ENCODE assay signal across 8 cellular contexts in the genomic region with DNA sequence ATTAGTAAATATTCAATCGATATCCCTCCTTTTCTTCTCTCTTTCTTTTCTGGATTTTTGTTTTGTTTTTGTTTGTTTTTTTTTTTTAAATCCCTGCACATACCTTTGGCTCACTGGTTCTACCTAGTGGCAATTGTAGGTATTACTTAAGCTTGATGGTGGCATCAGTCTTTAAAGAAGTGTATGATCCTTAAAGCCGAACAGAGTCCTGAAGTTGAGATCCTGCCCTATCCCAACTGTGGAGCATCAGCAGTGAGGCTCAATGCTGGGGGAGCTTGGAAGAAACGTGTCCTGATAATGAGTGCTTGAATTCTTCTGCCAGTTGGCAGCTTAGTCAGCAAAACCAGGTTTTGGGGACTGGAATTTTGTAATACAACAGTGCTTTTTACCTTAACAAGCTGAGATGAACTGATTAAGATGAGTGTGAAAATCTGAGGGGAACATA.
DNase-seq lines count a peak whose midpoint lies in the region; ATAC-seq and TF ChIP-seq lines count a peak whose summit lies in the region.

No MANE protein-coding gene starts in this region.

- no peaks in the 10 kb centered on the region for H3K27me3 Mint-ChIP-seq in T-cell
- peaks cover 3% of the 10 kb centered on the region for H3K27me3 Mint-ChIP-seq in activated naive CD4-positive, alpha-beta T cell treated with anti-CD3 and anti-CD28 coated beads for 36 hours (ENCODE audit: low read depth)

- ATAC-seq in HG03354 (IDR thresholded peaks at IDR 0.05; ENCODE audit: poor library complexity, severe bottlenecking, unreplicated experiment): peak; percentile 63
- ATAC-seq in T-cell (replicated peaks in 1 of 4): peak in 3 of 4 experiments; percentile 55 to 64 (median 57)
- ATAC-seq in HG03025 (IDR thresholded peaks at IDR 0.05; ENCODE audit: low FRiP score, unreplicated experiment): no peak

- peaks cover 18 to 41% (median 40%) of the 10 kb centered on the region in 3 donors for H3K4me1 Mint-ChIP-seq in T-cell
- H3K4me1 Mint-ChIP-seq in activated naive CD4-positive, alpha-beta T cell treated with anti-CD3 and anti-CD28 coated beads for 36 hours (ENCODE audit: low read depth): peaks cover 33% of the 10 kb centered on the region

- intact Hi-C loops in activated naive CD4-positive, alpha-beta T cell treated with anti-CD3 and anti-CD28 coated beads for 36 hours (cut with micrococcal nuclease): loop anchor here (1.0 to 2.0 kb wide), 3 partner anchors 110 to 291 kb away; no protein-coding TSS in a partner anchor

- CTCF ChIA-PET in T-cell (lab: Charles Lee): interaction anchor here (0.6 to 8.5 kb wide), 45 partner anchors 8 to 1150 kb away, joined by 3 to 177 read pairs (median 4); a partner anchor contains a TSS
- CTCF ChIA-PET in activated naive CD4-positive, alpha-beta T cell treated with anti-CD3 and anti-CD28 coated beads for 36 hours (lab: Charles Lee): interaction anchor here (0.6 to 5.8 kb wide), 46 partner anchors 9 to 626 kb away, joined by 3 to 117 read pairs (median 4); a partner anchor contains a TSS

- peak; percentile 82 for TF ChIP-seq CTCF in fibroblast of villous mesenchyme (IDR thresholded peaks at IDR 0.05; ENCODE audit: insufficient read depth, low read depth, low read length)

- DNase-seq in NCI-H82 (lab: John Stamatoyannopoulos, UW) (peak; percentile 58), NCI-H82 treated with DMSO at 0.1 percent for 48 hours (lab: John Stamatoyannopoulos, UW; ENCODE audit: unreplicated experiment) (no peak), T-cell (peak in 2 of 34 experiments; percentile 27 to 41), fibroblast of villous mesenchyme (ENCODE audit: low read depth) (peak; percentile 67), renal cortical epithelial cell (ENCODE audit: low read depth) (peak; percentile 57)
- DNase-seq in activated naive CD4-positive, alpha-beta T cell treated with anti-CD3 and anti-CD28 coated beads for 36 hours: no peak

- no peak overlapping the region for H3K4me3 Mint-ChIP-seq in T-cell
- H3K4me3 Mint-ChIP-seq in activated naive CD4-positive, alpha-beta T cell treated with anti-CD3 and anti-CD28 coated beads for 36 hours: no peak overlapping the region

- POLR2A ChIA-PET in T-cell (lab: Charles Lee): interaction anchor here (0.5 to 1.0 kb wide), 6 partner anchors 12 to 177 kb away, joined by 3 to 8 read pairs (median 4); no protein-coding TSS in a partner anchor

- no peaks in the 10 kb centered on the region for H3K36me3 Mint-ChIP-seq in T-cell
- H3K36me3 Mint-ChIP-seq in activated naive CD4-positive, alpha-beta T cell treated with anti-CD3 and anti-CD28 coated beads for 36 hours (ENCODE audit: low read depth): no peaks in the 10 kb centered on the region

- H3K9me3 Mint-ChIP-seq in T-cell: no peaks in the 10 kb centered on the region
- H3K9me3 Mint-ChIP-seq in activated naive CD4-positive, alpha-beta T cell treated with anti-CD3 and anti-CD28 coated beads for 36 hours: no peaks in the 10 kb centered on the region

- H3K27ac Mint-ChIP-seq in T-cell: no peak overlapping the region
- H3K27ac Mint-ChIP-seq in activated naive CD4-positive, alpha-beta T cell treated with anti-CD3 and anti-CD28 coated beads for 36 hours: no peak overlapping the region

- no peak overlapping the region for H3K4me3 ChIP-seq in fibroblast of villous mesenchyme (ENCODE audit: low read depth, low read length)

Comparison
In these comparisons a context has a peak if more than half of its experiments do, and no peak if none do; other contexts are left out.
1. DNase-seq: peak in NCI-H82 (single experiment), fibroblast of villous mesenchyme (single experiment) and renal cortical epithelial cell (single experiment); none in NCI-H82 treated with DMSO at 0.1 percent for 48 hours (single experiment) and activated naive CD4-positive, alpha-beta T cell treated with anti-CD3 and anti-CD28 coated beads for 36 hours (single experiment).